In the genomic region with DNA sequence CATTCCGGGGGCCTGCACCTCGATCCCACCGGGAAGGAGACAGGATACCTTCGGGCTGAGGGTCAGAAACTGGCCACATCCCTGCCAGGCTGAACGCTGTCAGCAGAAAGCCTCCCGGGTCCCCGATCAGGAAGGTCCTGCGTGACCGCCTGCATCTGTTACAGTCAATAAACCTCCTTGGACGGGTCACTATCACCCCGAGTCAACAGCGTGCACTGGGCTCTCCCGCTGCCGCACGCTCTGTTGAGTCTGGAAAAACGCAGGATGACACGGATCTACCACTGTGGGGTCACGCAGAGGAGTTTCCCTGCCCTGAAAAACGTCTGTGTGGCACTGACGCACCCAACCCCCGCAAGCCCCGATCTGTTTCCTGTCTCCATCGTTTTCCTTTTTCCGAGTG, we compare ENCODE assay signal across 10 cellular contexts. TPM values are rescaled to one million over a fixed set of nuclear protein-coding genes. Genes with fewer than 3 reads are reported as not detected.
DNase-seq lines count a peak whose midpoint lies in the region; ATAC-seq, FAIRE-seq and TF ChIP-seq lines count a peak whose summit lies in the region.
"Had no signal": no experiment of that assay in that cellular context is flagged by ENCODE, and none has a peak within 500 bp of the region (broad histone marks: within the 10 kb centered on the region; RNA-seq: fewer than 3 reads in every experiment).

No MANE protein-coding gene starts in this region.

- peaks cover 34% of the 10 kb centered on the region for H3K27me3 ChIP-seq in keratinocyte (ENCODE audit: control insufficient read depth, extremely low read depth, insufficient read depth, low read length)

- H3K9me3 Mint-ChIP-seq in activated naive CD4-positive, alpha-beta T cell treated with anti-CD3 and anti-CD28 coated beads, Interleukin-2, amount 50 U/mL, for 24 hours: no peaks in the 10 kb centered on the region
- no peaks in the 10 kb centered on the region for H3K9me3 Mint-ChIP-seq in activated naive CD8-positive, alpha-beta T cell treated with anti-CD3 and anti-CD28 coated beads for 36 hours
- H3K9me3 Mint-ChIP-seq in stimulated activated naive CD8-positive, alpha-beta T cell treated with anti-CD3 and anti-CD28 coated beads, Interleukin-15, amount 100 ng/mL, for 72 hours: no peaks in the 10 kb centered on the region

- no peak overlapping the region for H2AFZ ChIP-seq in keratinocyte (ENCODE audit: control insufficient read depth, low read length)

- H3K36me3 Mint-ChIP-seq in activated naive CD4-positive, alpha-beta T cell treated with anti-CD3 and anti-CD28 coated beads, Interleukin-2, amount 50 U/mL, for 24 hours: peaks cover 2% of the 10 kb centered on the region
- H3K36me3 Mint-ChIP-seq in activated naive CD8-positive, alpha-beta T cell treated with anti-CD3 and anti-CD28 coated beads for 36 hours: peaks cover 10% of the 10 kb centered on the region

- H3K4me3 Mint-ChIP-seq in activated naive CD4-positive, alpha-beta T cell treated with anti-CD3 and anti-CD28 coated beads, Interleukin-2, amount 50 U/mL, for 24 hours: peak overlapping the region; percentile 81
- peak overlapping the region; percentile 83 for H3K4me3 Mint-ChIP-seq in activated naive CD8-positive, alpha-beta T cell treated with anti-CD3 and anti-CD28 coated beads for 36 hours
- H3K4me3 Mint-ChIP-seq in stimulated activated naive CD8-positive, alpha-beta T cell treated with anti-CD3 and anti-CD28 coated beads, Interleukin-15, amount 100 ng/mL, for 72 hours: peak overlapping the region; percentile 86 to 93

- no peaks in the 10 kb centered on the region for H4K20me1 ChIP-seq in keratinocyte (ENCODE audit: control insufficient read depth, extremely low read depth, insufficient read depth, low read length)

- peak overlapping the region in 2 of 3 experiments; percentile 38 to 51 for H3K4me3 ChIP-seq in keratinocyte (ENCODE audit: control insufficient read depth in 2 of 3, extremely low read depth in 1 of 3, insufficient read depth in 2 of 3, low read depth in 1 of 3, low read length in 3 of 3)

- no peak for DNase-seq in activated naive CD4-positive, alpha-beta T cell treated with anti-CD3 and anti-CD28 coated beads, Interleukin-2, amount 50 U/mL, for 16 hours
- DNase-seq in activated naive CD8-positive, alpha-beta T cell treated with anti-CD3 and anti-CD28 coated beads for 36 hours: peak; percentile 31
- DNase-seq in keratinocyte (ENCODE audit: low read depth, low spot score) (no peak), NAMALWA (ENCODE audit: low spot score) (no peak)
- no peak for DNase-seq in stimulated activated naive CD8-positive, alpha-beta T cell treated with anti-CD3 and anti-CD28 coated beads, Interleukin-15, amount 100 ng/mL, for 72 hours
- DNase-seq: adrenal gland; NK-92 treated with Interleukin-12 subunit alpha and Interleukin-12 subunit beta, amount 100 ng/mL, for 24 hours had no signal

- H3K4me1 ChIP-seq in keratinocyte (ENCODE audit: control insufficient read depth, extremely low read depth, insufficient read depth, low read length): peaks cover 12% of the 10 kb centered on the region

- no peak for TF ChIP-seq CTCF in keratinocyte (optimal IDR thresholded peaks at IDR 0.05 in 1 of 3, IDR thresholded peaks at IDR 0.05 in 1 of 3, conservative IDR thresholded peaks at IDR 0.05 in 1 of 3; ENCODE audit: extremely low read depth in 1 of 3, insufficient read depth in 2 of 3, low read length in 3 of 3)

- no peaks in the 10 kb centered on the region for H3K9me3 ChIP-seq in keratinocyte (ENCODE audit: control insufficient read depth, low read depth, low read length)
- H3K9me3 ChIP-seq: adrenal gland had no signal

- peak overlapping the region; percentile 55 for H3K4me2 ChIP-seq in keratinocyte (ENCODE audit: control insufficient read depth, extremely low read depth, insufficient read depth, low read depth, low read length)

- no peaks in the 10 kb centered on the region for H3K36me3 ChIP-seq in keratinocyte (ENCODE audit: control insufficient read depth in 2 of 2, extremely low read depth in 1 of 2, insufficient read depth in 2 of 2, low read length in 2 of 2)
- H3K36me3 ChIP-seq: adrenal gland had no signal

- H3K27ac ChIP-seq in keratinocyte (ENCODE audit: control insufficient read depth, insufficient read depth, low read length): no peak overlapping the region
- H3K27ac ChIP-seq: adrenal gland had no signal

- H3K9me1 ChIP-seq in keratinocyte (ENCODE audit: control insufficient read depth, extremely low read depth, insufficient read depth, low read length): no peaks in the 10 kb centered on the region

- no peak for ATAC-seq in stimulated activated naive CD8-positive, alpha-beta T cell treated with anti-CD3 and anti-CD28 coated beads, Interleukin-15, amount 100 ng/mL, for 72 hours
- no peak for ATAC-seq in GM19035 (IDR thresholded peaks at IDR 0.05; ENCODE audit: unreplicated experiment)
- ATAC-seq in activated CD4-positive, CD25-positive, alpha-beta regulatory T cell treated with anti-CD3 and anti-CD28 coated beads, Interleukin-2, amount 50 U/mL, for 24 hours: no peak

- peaks cover 39% of the 10 kb centered on the region for H3K4me1 Mint-ChIP-seq in activated naive CD4-positive, alpha-beta T cell treated with anti-CD3 and anti-CD28 coated beads, Interleukin-2, amount 50 U/mL, for 24 hours
- peaks cover 33% of the 10 kb centered on the region for H3K4me1 Mint-ChIP-seq in activated naive CD8-positive, alpha-beta T cell treated with anti-CD3 and anti-CD28 coated beads for 36 hours
- H3K4me1 Mint-ChIP-seq in stimulated activated naive CD8-positive, alpha-beta T cell treated with anti-CD3 and anti-CD28 coated beads, Interleukin-15, amount 100 ng/mL, for 72 hours: peaks cover 53% of the 10 kb centered on the region

- H3K27ac Mint-ChIP-seq in activated naive CD4-positive, alpha-beta T cell treated with anti-CD3 and anti-CD28 coated beads, Interleukin-2, amount 50 U/mL, for 24 hours: peak overlapping the region; percentile 68
- no peak overlapping the region for H3K27ac Mint-ChIP-seq in activated naive CD8-positive, alpha-beta T cell treated with anti-CD3 and anti-CD28 coated beads for 36 hours
- H3K27ac Mint-ChIP-seq in stimulated activated naive CD8-positive, alpha-beta T cell treated with anti-CD3 and anti-CD28 coated beads, Interleukin-15, amount 100 ng/mL, for 72 hours: no peak overlapping the region

- no peak for FAIRE-seq in keratinocyte (lab: Jason Lieb, UNC)

- no peak overlapping the region for H3K9ac ChIP-seq in keratinocyte (ENCODE audit: control insufficient read depth, extremely low read depth, insufficient read depth, low read length)

- dilution Hi-C loops in keratinocyte (cut with MboI; ENCODE audit: extremely low pct_ligation_motif_present, low sequenced_read_pairs): no loop called here

- H3K27me3 Mint-ChIP-seq in activated naive CD4-positive, alpha-beta T cell treated with anti-CD3 and anti-CD28 coated beads, Interleukin-2, amount 50 U/mL, for 24 hours: peaks cover 20% of the 10 kb centered on the region
- peaks cover 41% of the 10 kb centered on the region for H3K27me3 Mint-ChIP-seq in activated naive CD8-positive, alpha-beta T cell treated with anti-CD3 and anti-CD28 coated beads for 36 hours
- peaks cover 46% of the 10 kb centered on the region for H3K27me3 Mint-ChIP-seq in stimulated activated naive CD8-positive, alpha-beta T cell treated with anti-CD3 and anti-CD28 coated beads, Interleukin-15, amount 100 ng/mL, for 72 hours

- peaks cover 2% of the 10 kb centered on the region for H3K79me2 ChIP-seq in keratinocyte (ENCODE audit: control insufficient read depth, insufficient read depth, low read length)

RNA-seq across cellular contexts. Expression of a gene that starts 12.1 kb away (rescaled TPM):
- total RNA-seq in activated naive CD8-positive, alpha-beta T cell treated with anti-CD3 and anti-CD28 coated beads for 36 hours: 10 to 100 TPM; 25.5 to 30.6 TPM
- polyA plus RNA-seq in keratinocyte: 5.5 to 7.5 TPM (median 6.6 TPM) in 3 replicates
- polyA plus RNA-seq in keratinocyte (2011; ENCODE audit: low read depth): 17.7 TPM
- 3.0 and 3.8 TPM in 2 replicates for polyA plus RNA-seq in keratinocyte (2011; cell fraction: cytosol; rRNA removed)
- 12.7 and 17.4 TPM in 2 replicates for polyA plus RNA-seq in keratinocyte (2011; cell fraction: nucleus; rRNA removed)
- 7.4 and 11.8 TPM in 2 replicates for polyA plus RNA-seq in keratinocyte (2012; ENCODE audit: low replicate concordance)
- 4.2 to 11.7 TPM (median 5.4 TPM) in 3 replicates for polyA minus RNA-seq in keratinocyte
- 6.9 TPM for polyA minus RNA-seq in keratinocyte (2011; cell fraction: cytosol; rRNA and poly(A)+ RNA removed)
- polyA minus RNA-seq in keratinocyte (2011; cell fraction: nucleus; rRNA and poly(A)+ RNA removed): 6.4 and 8.2 TPM in 2 replicates

RNA-seq across cellular contexts. Expression of a gene that starts 56.0 kb away (rescaled TPM):
- total RNA-seq in activated naive CD8-positive, alpha-beta T cell treated with anti-CD3 and anti-CD28 coated beads for 36 hours: 10 to 100 TPM; 70.5 to 71.7 TPM
- polyA plus RNA-seq in keratinocyte: 16.7 to 22.7 TPM (median 20.2 TPM) in 3 replicates
- 12.3 TPM for polyA plus RNA-seq in keratinocyte (2011; ENCODE audit: low read depth)
- 8.5 and 22.3 TPM in 2 replicates for polyA plus RNA-seq in keratinocyte (2011; cell fraction: cytosol; rRNA removed)
- 19.9 and 24.8 TPM in 2 replicates for polyA plus RNA-seq in keratinocyte (2011; cell fraction: nucleus; rRNA removed)
- polyA plus RNA-seq in keratinocyte (2012; ENCODE audit: low replicate concordance): 23.3 and 34.1 TPM in 2 replicates
- 10.0 to 15.1 TPM (median 10.9 TPM) in 3 replicates for polyA minus RNA-seq in keratinocyte
- 36.6 TPM for polyA minus RNA-seq in keratinocyte (2011; cell fraction: cytosol; rRNA and poly(A)+ RNA removed)
- polyA minus RNA-seq in keratinocyte (2011; cell fraction: nucleus; rRNA and poly(A)+ RNA removed): 11.4 and 12.3 TPM in 2 replicates
